In the genomic region with DNA sequence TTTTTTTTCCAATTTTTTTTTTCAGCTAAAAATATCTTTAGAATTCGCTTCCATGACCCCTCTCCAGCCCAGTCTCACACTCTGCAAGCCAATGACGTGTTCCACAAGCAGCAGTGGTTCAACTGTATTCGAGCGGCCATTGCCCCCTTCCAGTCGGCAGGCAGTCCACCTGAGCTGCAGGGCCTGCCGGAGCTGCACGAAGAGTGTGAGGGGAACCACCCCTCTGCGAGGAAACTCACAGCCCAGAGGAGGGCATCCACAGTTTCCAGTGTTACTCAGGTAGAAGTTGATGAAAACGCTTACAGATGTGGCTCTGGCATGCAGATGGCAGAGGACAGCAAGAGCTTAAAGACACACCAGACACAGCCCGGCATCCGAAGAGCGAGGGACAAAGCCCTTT, we compare ENCODE assay signal across 18 cellular contexts. TPM values are rescaled to one million over a fixed set of nuclear protein-coding genes. Genes with fewer than 3 reads are reported as not detected.
DNase-seq lines count a peak whose midpoint lies in the region; ATAC-seq and TF ChIP-seq lines count a peak whose summit lies in the region.
"Had no signal": no experiment of that assay in that cellular context is flagged by ENCODE, and none has a peak within 500 bp of the region (broad histone marks: within the 10 kb centered on the region; RNA-seq: fewer than 3 reads in every experiment).

No MANE protein-coding gene starts in this region.

- peaks cover 60% of the 10 kb centered on the region for H3K36me3 Mint-ChIP-seq in activated CD4-positive, alpha-beta T cell treated with anti-CD3 and anti-CD28 coated beads, Interleukin-2, amount 10 ng/mL, durations not matched to agents 24 days and 14 days (ENCODE audit: low read depth)
- H3K36me3 Mint-ChIP-seq in WTC11 (peaks cover 91% of the 10 kb centered on the region), CD14-positive monocyte (peaks cover 69 to 71% of the 10 kb centered on the region in 2 donors)

- no peaks in the 10 kb centered on the region for H3K9me3 Mint-ChIP-seq in activated CD4-positive, alpha-beta T cell treated with anti-CD3 and anti-CD28 coated beads, Interleukin-2, amount 10 ng/mL, durations not matched to agents 24 days and 14 days
- H3K9me3 Mint-ChIP-seq in WTC11 = no peaks in the 10 kb centered on the region
- H3K9me3 Mint-ChIP-seq in CD14-positive monocyte = no peaks in the 10 kb centered on the region
- H3K9me3 Mint-ChIP-seq: CD4-positive, alpha-beta memory T cell; GM23338 had no signal

- H3K36me3 ChIP-seq in esophagus muscularis mucosa (peaks cover 62 to 88% (median 70%) of the 10 kb centered on the region in 4 donors), mammary epithelial cell (ENCODE audit: insufficient read depth, low read length) (peaks cover 46% of the 10 kb centered on the region)

- H3K27me3 Mint-ChIP-seq in activated CD4-positive, alpha-beta T cell treated with anti-CD3 and anti-CD28 coated beads, Interleukin-2, amount 10 ng/mL, durations not matched to agents 24 days and 14 days = no peaks in the 10 kb centered on the region
- H3K27me3 Mint-ChIP-seq in WTC11 (ENCODE audit: low read depth) (no peaks in the 10 kb centered on the region), CD14-positive monocyte (ENCODE audit: low read depth in 3 of 3) (peaks cover 0 to 2% (median 0%) of the 10 kb centered on the region in 3 donors)
- H3K27me3 Mint-ChIP-seq: CD4-positive, alpha-beta memory T cell had no signal

- ATAC-seq in WTC11 = no peak
- ATAC-seq: GM23338 had no signal

- no TSS peak for BruUV-seq in mammary epithelial cell (replicated peaks; lab: Mats Ljungman, UMichigan)

- H3K4me1 Mint-ChIP-seq in activated CD4-positive, alpha-beta T cell treated with anti-CD3 and anti-CD28 coated beads, Interleukin-2, amount 10 ng/mL, durations not matched to agents 24 days and 14 days = peaks cover 12% of the 10 kb centered on the region
- H3K4me1 Mint-ChIP-seq in WTC11 (peaks cover 9% of the 10 kb centered on the region), CD14-positive monocyte (peaks cover under 1% of the 10 kb centered on the region)

- no peaks in the 10 kb centered on the region for H3K27me3 ChIP-seq in esophagus muscularis mucosa
- no peaks in the 10 kb centered on the region for H3K27me3 ChIP-seq in mammary epithelial cell (ENCODE audit: insufficient read depth, low read length)
- H3K27me3 ChIP-seq: BLaER1 treated with 17β-estradiol and CSF1 and Interleukin-3, amounts not matched to agents 10 nM and 100 nM had no signal

- dilution Hi-C loops in mammary epithelial cell (cut with HindIII; ENCODE audit: low sequenced_read_pairs) = no loop called here

- H2AFZ ChIP-seq in mammary epithelial cell (ENCODE audit: low read depth, low read length) = no peak overlapping the region
- H2AFZ ChIP-seq: GM23338 had no signal

- H4K20me1 ChIP-seq in mammary epithelial cell (ENCODE audit: insufficient read depth, low read length) = no peaks in the 10 kb centered on the region
- H4K20me1 ChIP-seq: BLaER1 treated with 17β-estradiol and CSF1 and Interleukin-3, amounts not matched to agents 10 nM and 100 nM had no signal

- no peak overlapping the region for H3K4me3 Mint-ChIP-seq in activated CD4-positive, alpha-beta T cell treated with anti-CD3 and anti-CD28 coated beads, Interleukin-2, amount 10 ng/mL, durations not matched to agents 24 days and 14 days
- no peak overlapping the region for H3K4me3 Mint-ChIP-seq in WTC11
- no peak overlapping the region for H3K4me3 Mint-ChIP-seq in CD14-positive monocyte
- H3K4me3 Mint-ChIP-seq: CD4-positive, alpha-beta memory T cell; GM23338 had no signal

- 88% methylated on average over 12 of the region's 12 CpGs for WGBS in esophagus muscularis mucosa
- 99% methylated on average over 12 of the region's 12 CpGs for WGBS in mammary epithelial cell (ENCODE audit: low coverage, missing lambda C conversion rate)

- H3K79me2 ChIP-seq in mammary epithelial cell (ENCODE audit: insufficient read depth, low read length) = no peaks in the 10 kb centered on the region

- H3K27ac ChIP-seq in esophagus muscularis mucosa (replicated peaks in 1 of 4) = peak overlapping the region in 1 of 4 donors; percentile 13
- H3K27ac ChIP-seq in mammary epithelial cell (ENCODE audit: insufficient read depth, low read depth, low read length) = no peak overlapping the region
- H3K27ac ChIP-seq: BLaER1 treated with 17β-estradiol and CSF1 and Interleukin-3, amounts not matched to agents 10 nM and 100 nM had no signal

- POLR2A ChIA-PET in WTC11 (lab: Charles Lee) = interaction anchor here (1.7 kb wide), 1 partner anchor 10 kb away, joined by 6 read pairs; no protein-coding TSS in a partner anchor

- H3K4me3 ChIP-seq in esophagus muscularis mucosa (no peak overlapping the region), mammary epithelial cell (replicated peaks in 1 of 3; ENCODE audit: insufficient read depth in 1 of 3, low read depth in 2 of 3, low read length in 3 of 3) (no peak overlapping the region)
- H3K4me3 ChIP-seq: BLaER1 treated with 17β-estradiol and CSF1 and Interleukin-3, amounts not matched to agents 10 nM and 100 nM; GM23338; HAP-1 had no signal

- no peak overlapping the region for H3K4me2 ChIP-seq in mammary epithelial cell (ENCODE audit: insufficient read depth, low read depth, low read length)
- H3K4me2 ChIP-seq: BLaER1 treated with 17β-estradiol and CSF1 and Interleukin-3, amounts not matched to agents 10 nM and 100 nM; GM23338 had no signal

- no peaks in the 10 kb centered on the region for H3K9me3 ChIP-seq in esophagus muscularis mucosa
- H3K9me3 ChIP-seq in mammary epithelial cell (replicated peaks; ENCODE audit: insufficient read depth, low read length) = no peaks in the 10 kb centered on the region
- H3K9me3 ChIP-seq: BLaER1 treated with 17β-estradiol and CSF1 and Interleukin-3, amounts not matched to agents 10 nM and 100 nM; HAP-1 had no signal

- intact Hi-C loops in activated CD4-positive, alpha-beta T cell treated with anti-CD3 and anti-CD28 coated beads, Interleukin-2, amount 10 ng/mL, durations not matched to agents 24 days and 14 days (cut with micrococcal nuclease) = no loop called here
- intact Hi-C loops in esophagus muscularis mucosa (cut with DNase I) (no loop called here), CD14-positive monocyte (cut with micrococcal nuclease) (no loop called here), mammary epithelial cell (cut with micrococcal nuclease) (no loop called here)

- in situ Hi-C loops in mammary epithelial cell (cut with MboI; ENCODE audit: low sequenced_read_pairs in 2 of 2) = no loop called here

- CTCF ChIA-PET in WTC11 (lab: Charles Lee) = interaction anchor here (1.1 to 2.7 kb wide), 2 partner anchors 133 to 167 kb away, joined by 4 to 6 read pairs; no protein-coding TSS in a partner anchor
- CTCF ChIA-PET in mammary epithelial cell (lab: Charles Lee; ENCODE audit: low non-redundant PET) = no interaction called here

- no peak overlapping the region for H3K9ac ChIP-seq in mammary epithelial cell (ENCODE audit: insufficient read depth, low read length)
- H3K9ac ChIP-seq: BLaER1 treated with 17β-estradiol and CSF1 and Interleukin-3, amounts not matched to agents 10 nM and 100 nM had no signal

- no peak for TF ChIP-seq EP300 in esophagus muscularis mucosa (IDR thresholded peaks at IDR 0.05)

- H3K4me1 ChIP-seq in esophagus muscularis mucosa (peaks cover 0 to 12% (median 6%) of the 10 kb centered on the region in 4 donors), mammary epithelial cell (ENCODE audit: insufficient read depth, low read length) (no peaks in the 10 kb centered on the region)

- TF ChIP-seq POLR2A in esophagus muscularis mucosa (IDR thresholded peaks at IDR 0.05; ENCODE audit: low read depth) = no peak

- TF ChIP-seq CTCF in WTC11 (IDR thresholded peaks at IDR 0.05) = no peak
- TF ChIP-seq CTCF in esophagus muscularis mucosa (IDR thresholded peaks at IDR 0.05) = no peak
- TF ChIP-seq CTCF in CD14-positive monocyte (IDR thresholded peaks at IDR 0.05) = no peak
- no peak for TF ChIP-seq CTCF in mammary epithelial cell (conservative IDR thresholded peaks at IDR 0.05 in 1 of 2, IDR thresholded peaks at IDR 0.05 in 1 of 2; ENCODE audit: extremely low read depth in 1 of 2, insufficient read depth in 1 of 2, low read depth in 1 of 2, low read length in 2 of 2)

- no peak overlapping the region for H3K27ac Mint-ChIP-seq in activated CD4-positive, alpha-beta T cell treated with anti-CD3 and anti-CD28 coated beads, Interleukin-2, amount 10 ng/mL, durations not matched to agents 24 days and 14 days
- H3K27ac Mint-ChIP-seq in WTC11 (peak overlapping the region; percentile 5; the same call in 1 of the 2 replicates), CD14-positive monocyte (peak overlapping the region in 1 of 7 donors; percentile 46)
- H3K27ac Mint-ChIP-seq: CD4-positive, alpha-beta memory T cell; GM23338 had no signal

- peak; percentile 54 for DNase-seq in activated CD4-positive, alpha-beta T cell treated with anti-CD3 and anti-CD28 coated beads, Interleukin-2, amount 10 ng/mL, durations not matched to agents 24 days and 14 days
- DNase-seq in activated CD4-positive, alpha-beta T cell treated with anti-CD3 and anti-CD28 coated beads, Interleukin-2, amount 50 U/mL, for 4 hours = no peak
- no peak for DNase-seq in WTC11 (ENCODE audit: low spot score)
- peak; percentile 55 for DNase-seq in esophagus muscularis mucosa (ENCODE audit: extremely low spot score)
- no peak for DNase-seq in stimulated activated CD4-positive, alpha-beta T cell treated with anti-CD3 and anti-CD28 coated beads, Interleukin-4, amount 100 ng/mL, for 4 hours
- no peak for DNase-seq in CD14-positive monocyte (ENCODE audit: low spot score)
- no peak for DNase-seq in activated gamma-delta T cell treated with Interleukin-2 at 50 U/mL for 16 hours
- DNase-seq in mammary epithelial cell = no peak
- DNase-seq: 8988T; AML-193; CD4-positive, alpha-beta memory T cell; DMS153; DMS79 treated with DMSO at 0.1 percent for 48 hours; EL; KBM-7 had no signal

RNA-seq across cellular contexts. Expression of gene CALML5, which starts 42.8 kb away (rescaled TPM):
- not detected in 2 replicates for total RNA-seq in activated CD4-positive, alpha-beta T cell treated with anti-CD3 and anti-CD28 coated beads, Interleukin-2, amount 10 ng/mL, durations not matched to agents 24 days and 14 days
- total RNA-seq in WTC11 (2021) (0.23 TPM in 1 of 3 replicates, not detected in the others), esophagus muscularis mucosa (not detected), mammary epithelial cell (not detected)
- polyA plus RNA-seq in CD14-positive monocyte (not detected), mammary epithelial cell (0.32 TPM)
- not detected for polyA minus RNA-seq in mammary epithelial cell
- total RNA-seq: CD4-positive, alpha-beta memory T cell; GM23338 had no signal
- polyA plus RNA-seq: CD4-positive, alpha-beta memory T cell had no signal

RNA-seq across cellular contexts. Expression of gene NET1, which starts 44.2 kb away (rescaled TPM):
- 35.1 and 40.3 TPM in 2 replicates for total RNA-seq in activated CD4-positive, alpha-beta T cell treated with anti-CD3 and anti-CD28 coated beads, Interleukin-2, amount 10 ng/mL, durations not matched to agents 24 days and 14 days
- total RNA-seq in WTC11 (2021) (85.4 to 100 TPM (median 97.4 TPM) in 3 replicates), esophagus muscularis mucosa (100 to 1,000 TPM; 272 to 430 (median 363) TPM), mammary epithelial cell (10 to 100 TPM in 1 of 2 donors, 1 to 10 TPM in 1; 8.3 to 15.1 TPM)
- polyA plus RNA-seq in CD14-positive monocyte (1 to 10 TPM; 1.2 to 1.4 TPM), mammary epithelial cell (12.2 TPM)
- 40.7 TPM for polyA minus RNA-seq in mammary epithelial cell

RNA-seq across cellular contexts. Expression of gene TUBAL3, which starts 51.9 kb away (rescaled TPM):
- total RNA-seq in activated CD4-positive, alpha-beta T cell treated with anti-CD3 and anti-CD28 coated beads, Interleukin-2, amount 10 ng/mL, durations not matched to agents 24 days and 14 days = 0.14 TPM in 1 of 2 replicates, not detected in the other
- 0.15 to 0.25 TPM in 2 of 3 replicates, not detected in the other for total RNA-seq in WTC11 (2021)
- total RNA-seq in esophagus muscularis mucosa = under 1 TPM in 3 of 4 donors, not detected in 1; 0.34 to 0.66 (median 0.52) TPM
- not detected for polyA plus RNA-seq in CD14-positive monocyte
- under 1 TPM; 0.17 to 0.73 TPM for total RNA-seq in mammary epithelial cell
- 7.4 TPM for polyA plus RNA-seq in mammary epithelial cell
- 26.7 TPM for polyA minus RNA-seq in mammary epithelial cell
- total RNA-seq: CD4-positive, alpha-beta memory T cell; GM23338 had no signal
- polyA plus RNA-seq: CD4-positive, alpha-beta memory T cell; GM23338 had no signal

Comparison
In these comparisons a context has a peak if more than half of its experiments do, and no peak if none do; other contexts are left out.
1. DNase-seq: peak in activated CD4-positive, alpha-beta T cell treated with anti-CD3 and anti-CD28 coated beads, Interleukin-2, amount 10 ng/mL, durations not matched to agents 24 days and 14 days (single experiment) and esophagus muscularis mucosa (single experiment); none in activated CD4-positive, alpha-beta T cell treated with anti-CD3 and anti-CD28 coated beads, Interleukin-2, amount 50 U/mL, for 4 hours (0 of 2), WTC11 (single experiment), stimulated activated CD4-positive, alpha-beta T cell treated with anti-CD3 and anti-CD28 coated beads, Interleukin-4, amount 100 ng/mL, for 4 hours (0 of 2), CD14-positive monocyte (single experiment), activated gamma-delta T cell treated with Interleukin-2 at 50 U/mL for 16 hours (single experiment) and mammary epithelial cell (single experiment).